In the genomic region with DNA sequence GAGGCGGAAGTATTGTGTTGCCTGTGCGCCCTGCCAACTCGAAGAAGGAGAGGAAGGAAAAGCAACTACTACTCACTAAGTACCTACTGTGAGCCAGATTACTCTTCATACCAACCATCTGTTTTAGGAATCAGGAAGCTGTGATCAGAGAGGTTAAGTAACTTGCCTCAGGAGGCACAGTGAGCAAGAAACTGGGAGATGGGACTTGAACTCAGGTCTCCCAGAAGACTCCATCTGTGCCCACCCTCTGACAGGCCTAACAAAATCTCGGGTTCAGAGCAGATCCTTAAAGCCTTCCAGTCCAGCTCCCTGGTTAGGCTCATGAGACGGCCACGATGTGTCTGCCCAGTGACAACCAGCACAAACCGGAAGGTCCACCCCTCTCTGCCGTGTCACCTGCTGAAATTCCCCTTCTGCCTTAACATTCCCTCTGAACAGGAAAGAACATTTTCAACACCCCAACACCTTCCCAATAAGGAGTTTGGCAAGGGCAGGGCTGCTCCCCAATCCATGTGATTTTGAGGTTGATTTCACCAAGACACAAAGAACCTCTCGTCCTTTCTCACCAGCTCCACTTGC, we compare ENCODE assay signal across 19 cellular contexts.
DNase-seq lines count a peak whose midpoint lies in the region; ATAC-seq and TF ChIP-seq lines count a peak whose summit lies in the region.
"Had no signal": no experiment of that assay in that cellular context is flagged by ENCODE, and none has a peak within 500 bp of the region (broad histone marks: within the 10 kb centered on the region; RNA-seq: fewer than 3 reads in every experiment).

No MANE protein-coding gene starts in this region.

- ATAC-seq in heart right ventricle = no peak
- ATAC-seq in left ventricle myocardium superior = no peak
- ATAC-seq in right cardiac atrium = no peak
- ATAC-seq in stimulated activated memory B cell treated with anti-CD40 and anti-IgM and Interleukin-4, amounts not matched to agents 10 μg/mL and 1 μg/mL and 100 μg/mL, for 72 hours = no peak
- ATAC-seq in naive thymus-derived CD4-positive, alpha-beta T cell = no peak
- ATAC-seq: activated naive CD8-positive, alpha-beta T cell treated with anti-CD3 and anti-CD28 coated beads, Interleukin-2, amount 50 U/mL, for 24 hours; activated T-cell treated with anti-CD3 and anti-CD28 coated beads, Interleukin-2, amount 50 U/mL, for 72 hours; HCT116 had no signal

- no peak for DNase-seq in heart right ventricle
- no peak for DNase-seq in left ventricle myocardium superior
- DNase-seq in right cardiac atrium = no peak
- no peak for DNase-seq in neural crest cell (ENCODE audit: low read depth, low spot score)
- no peak for DNase-seq in type B pancreatic cell (ENCODE audit: extremely low spot score, unreplicated experiment)
- DNase-seq in NCI-H226 = no peak
- DNase-seq in naive thymus-derived CD4-positive, alpha-beta T cell = no peak
- DNase-seq: ACHN; activated CD4-positive, alpha-beta memory T cell treated with anti-CD3 and anti-CD28 coated beads for 36 hours; activated naive CD8-positive, alpha-beta T cell treated with anti-CD3 and anti-CD28 coated beads, Interleukin-2, amount 50 U/mL, for 24 hours; activated T-cell treated with anti-CD3 and anti-CD28 coated beads, Interleukin-2, amount 50 U/mL, for 72 hours; CD4-positive, alpha-beta T cell; DND-41; NCI-H526 treated with DMSO at 0.1 percent for 48 hours; stimulated activated naive CD4-positive, alpha-beta T cell had no signal

- CTCF ChIA-PET in naive thymus-derived CD4-positive, alpha-beta T cell (lab: Charles Lee) = interaction anchor here (0.5 to 0.9 kb wide), 2 partner anchors 49 to 299 kb away, joined by 3 to 4 read pairs; no protein-coding TSS in a partner anchor

- H3K4me3 ChIP-seq in heart right ventricle (no peak overlapping the region), right cardiac atrium (ENCODE audit: low read length) (no peak overlapping the region)
- H3K4me3 ChIP-seq in naive thymus-derived CD4-positive, alpha-beta T cell (ENCODE audit: low read length) = no peak overlapping the region
- H3K4me3 ChIP-seq: MG63 had no signal

- H3K4me1 Mint-ChIP-seq in neural crest cell (peaks cover 4% of the 10 kb centered on the region), type B pancreatic cell (ENCODE audit: unreplicated experiment) (peaks cover 41% of the 10 kb centered on the region)
- no peaks in the 10 kb centered on the region for H3K4me1 Mint-ChIP-seq in stimulated activated memory B cell treated with anti-CD40 and anti-IgM and Interleukin-4, amounts not matched to agents 10 μg/mL and 1 μg/mL and 100 μg/mL, for 72 hours
- peaks cover 9 to 34% (median 20%) of the 10 kb centered on the region in 7 donors for H3K4me1 Mint-ChIP-seq in naive thymus-derived CD4-positive, alpha-beta T cell
- H3K4me1 Mint-ChIP-seq: memory B cell had no signal

- H3K9me3 ChIP-seq in heart right ventricle = no peaks in the 10 kb centered on the region
- no peaks in the 10 kb centered on the region for H3K9me3 ChIP-seq in right cardiac atrium (ENCODE audit: control insufficient read depth, low read length)
- no peaks in the 10 kb centered on the region for H3K9me3 ChIP-seq in naive thymus-derived CD4-positive, alpha-beta T cell (ENCODE audit: control insufficient read depth in 2 of 3, low read length in 3 of 3)
- H3K9me3 ChIP-seq: MG63 had no signal

- H3K4me1 ChIP-seq in heart right ventricle (peaks cover 15 to 59% (median 35%) of the 10 kb centered on the region in 9 donors), right cardiac atrium (ENCODE audit: control insufficient read depth, insufficient read depth, low read length) (peaks cover 10% of the 10 kb centered on the region)
- no peaks in the 10 kb centered on the region for H3K4me1 ChIP-seq in naive thymus-derived CD4-positive, alpha-beta T cell (ENCODE audit: control insufficient read depth in 2 of 2, insufficient read depth in 2 of 2, low read length in 2 of 2)

- H3K27ac Mint-ChIP-seq in neural crest cell (ENCODE audit: unreplicated experiment) (peak overlapping the region; percentile 35), type B pancreatic cell (peak overlapping the region; percentile 18)
- H3K27ac Mint-ChIP-seq in stimulated activated memory B cell treated with anti-CD40 and anti-IgM and Interleukin-4, amounts not matched to agents 10 μg/mL and 1 μg/mL and 100 μg/mL, for 72 hours = no peak overlapping the region
- H3K27ac Mint-ChIP-seq in naive thymus-derived CD4-positive, alpha-beta T cell = no peak overlapping the region
- H3K27ac Mint-ChIP-seq: activated CD4-positive, alpha-beta memory T cell treated with anti-CD3 and anti-CD28 coated beads for 36 hours; activated naive CD8-positive, alpha-beta T cell treated with anti-CD3 and anti-CD28 coated beads, Interleukin-2, amount 50 U/mL, for 24 hours; activated T-cell treated with anti-CD3 and anti-CD28 coated beads, Interleukin-2, amount 50 U/mL, for 72 hours; CD4-positive, alpha-beta T cell; memory B cell had no signal

- H3K27ac ChIP-seq in heart right ventricle (peak overlapping the region; percentile 64 to 87 (median 82)), right cardiac atrium (ENCODE audit: low read length) (peak overlapping the region; percentile 93)
- H3K27ac ChIP-seq in naive thymus-derived CD4-positive, alpha-beta T cell (ENCODE audit: low read depth, low read length) = no peak overlapping the region

- WGBS in heart right ventricle, 2 donors = 78 to 79% methylated on average over 9 of the region's 9 CpGs
- WGBS in right cardiac atrium = 75% methylated on average over 9 of the region's 9 CpGs

- no peak for TF ChIP-seq CTCF in heart right ventricle (IDR thresholded peaks at IDR 0.05)
- no peak for TF ChIP-seq CTCF in neural crest cell (conservative IDR thresholded peaks at IDR 0.05)
- no peak for TF ChIP-seq CTCF in type B pancreatic cell (conservative IDR thresholded peaks at IDR 0.05)

- no peak overlapping the region for H3K4me3 Mint-ChIP-seq in neural crest cell
- H3K4me3 Mint-ChIP-seq in type B pancreatic cell = no peak overlapping the region
- no peak overlapping the region for H3K4me3 Mint-ChIP-seq in stimulated activated memory B cell treated with anti-CD40 and anti-IgM and Interleukin-4, amounts not matched to agents 10 μg/mL and 1 μg/mL and 100 μg/mL, for 72 hours
- no peak overlapping the region for H3K4me3 Mint-ChIP-seq in naive thymus-derived CD4-positive, alpha-beta T cell
- H3K4me3 Mint-ChIP-seq: activated CD4-positive, alpha-beta memory T cell treated with anti-CD3 and anti-CD28 coated beads for 36 hours; activated naive CD8-positive, alpha-beta T cell treated with anti-CD3 and anti-CD28 coated beads, Interleukin-2, amount 50 U/mL, for 24 hours; activated T-cell treated with anti-CD3 and anti-CD28 coated beads, Interleukin-2, amount 50 U/mL, for 72 hours; CD4-positive, alpha-beta T cell; memory B cell had no signal

- H3K27me3 Mint-ChIP-seq in neural crest cell (ENCODE audit: low read depth) = no peaks in the 10 kb centered on the region
- H3K27me3 Mint-ChIP-seq in type B pancreatic cell = no peaks in the 10 kb centered on the region
- no peaks in the 10 kb centered on the region for H3K27me3 Mint-ChIP-seq in stimulated activated memory B cell treated with anti-CD40 and anti-IgM and Interleukin-4, amounts not matched to agents 10 μg/mL and 1 μg/mL and 100 μg/mL, for 72 hours
- no peaks in the 10 kb centered on the region for H3K27me3 Mint-ChIP-seq in naive thymus-derived CD4-positive, alpha-beta T cell
- H3K27me3 Mint-ChIP-seq: activated CD4-positive, alpha-beta memory T cell treated with anti-CD3 and anti-CD28 coated beads for 36 hours; activated naive CD8-positive, alpha-beta T cell treated with anti-CD3 and anti-CD28 coated beads, Interleukin-2, amount 50 U/mL, for 24 hours; CD4-positive, alpha-beta T cell; memory B cell had no signal

- H3K9me3 Mint-ChIP-seq in neural crest cell = no peaks in the 10 kb centered on the region
- no peaks in the 10 kb centered on the region for H3K9me3 Mint-ChIP-seq in type B pancreatic cell
- H3K9me3 Mint-ChIP-seq in stimulated activated memory B cell treated with anti-CD40 and anti-IgM and Interleukin-4, amounts not matched to agents 10 μg/mL and 1 μg/mL and 100 μg/mL, for 72 hours = no peaks in the 10 kb centered on the region
- H3K9me3 Mint-ChIP-seq in naive thymus-derived CD4-positive, alpha-beta T cell = no peaks in the 10 kb centered on the region
- H3K9me3 Mint-ChIP-seq: activated CD4-positive, alpha-beta memory T cell treated with anti-CD3 and anti-CD28 coated beads for 36 hours; activated naive CD8-positive, alpha-beta T cell treated with anti-CD3 and anti-CD28 coated beads, Interleukin-2, amount 50 U/mL, for 24 hours; activated T-cell treated with anti-CD3 and anti-CD28 coated beads, Interleukin-2, amount 50 U/mL, for 72 hours; CD4-positive, alpha-beta T cell; memory B cell had no signal

- H3K36me3 Mint-ChIP-seq in neural crest cell (ENCODE audit: low read depth) (no peaks in the 10 kb centered on the region), type B pancreatic cell (no peaks in the 10 kb centered on the region)
- H3K36me3 Mint-ChIP-seq in stimulated activated memory B cell treated with anti-CD40 and anti-IgM and Interleukin-4, amounts not matched to agents 10 μg/mL and 1 μg/mL and 100 μg/mL, for 72 hours = no peaks in the 10 kb centered on the region
- no peaks in the 10 kb centered on the region for H3K36me3 Mint-ChIP-seq in naive thymus-derived CD4-positive, alpha-beta T cell
- H3K36me3 Mint-ChIP-seq: activated CD4-positive, alpha-beta memory T cell treated with anti-CD3 and anti-CD28 coated beads for 36 hours; memory B cell had no signal

- H3K36me3 ChIP-seq in heart right ventricle = no peaks in the 10 kb centered on the region
- no peaks in the 10 kb centered on the region for H3K36me3 ChIP-seq in naive thymus-derived CD4-positive, alpha-beta T cell (ENCODE audit: control insufficient read depth in 2 of 3, insufficient read depth in 3 of 3, low read length in 3 of 3)
- H3K36me3 ChIP-seq: MG63 had no signal

- intact Hi-C loops in heart right ventricle (cut with DNase I) (loop anchor here in 4 of 10 donors (5.0 to 10.0 kb wide), 4 partner anchors 99 to 176 kb away; no protein-coding TSS in a partner anchor), left ventricle myocardium superior (cut with micrococcal nuclease) (no loop called here), right cardiac atrium (cut with DNase I) (no loop called here)
- intact Hi-C loops in naive thymus-derived CD4-positive, alpha-beta T cell (cut with micrococcal nuclease) = no loop called here

- POLR2A ChIA-PET in naive thymus-derived CD4-positive, alpha-beta T cell (lab: Charles Lee) = no interaction called here

- no peaks in the 10 kb centered on the region for H3K27me3 ChIP-seq in heart right ventricle
- H3K27me3 ChIP-seq in right cardiac atrium (ENCODE audit: control insufficient read depth, insufficient read depth) = no peaks in the 10 kb centered on the region
- H3K27me3 ChIP-seq in naive thymus-derived CD4-positive, alpha-beta T cell (ENCODE audit: control insufficient read depth in 2 of 2, insufficient read depth in 2 of 2, low read length in 2 of 2) = no peaks in the 10 kb centered on the region
- H3K27me3 ChIP-seq: MG63 had no signal

Comparison
In these comparisons a context has a peak if more than half of its experiments do, and no peak if none do; other contexts are left out.
1. H3K27ac Mint-ChIP-seq: peak in neural crest cell (single experiment) and type B pancreatic cell (single experiment); none in stimulated activated memory B cell treated with anti-CD40 and anti-IgM and Interleukin-4, amounts not matched to agents 10 μg/mL and 1 μg/mL and 100 μg/mL, for 72 hours (single experiment) and naive thymus-derived CD4-positive, alpha-beta T cell (0 of 9).